ENCODE assay signal across 27 cellular contexts in the genomic region with DNA sequence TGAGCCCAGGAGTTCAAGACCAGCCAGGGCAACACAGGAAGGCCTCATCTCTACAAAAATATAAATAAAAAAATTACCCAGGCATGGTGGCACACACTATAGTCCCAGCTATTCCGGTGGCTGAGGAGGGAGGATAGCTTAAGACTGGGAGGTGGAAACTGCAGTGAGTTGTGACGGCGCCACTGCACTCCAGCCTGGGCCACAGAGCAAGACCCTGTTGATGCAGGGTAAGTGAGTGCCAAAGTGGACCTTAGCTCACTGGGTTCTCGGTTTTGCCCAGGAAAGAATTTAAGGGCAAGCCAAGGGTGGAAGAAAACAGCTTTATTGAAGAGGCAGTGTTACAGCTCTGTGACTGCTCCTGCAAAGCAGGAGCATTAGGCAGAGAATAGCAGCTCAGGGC. TPM values are rescaled to one million over a fixed set of nuclear protein-coding genes. Genes with fewer than 3 reads are reported as not detected.
DNase-seq lines count a peak whose midpoint lies in the region; ATAC-seq, FAIRE-seq and TF ChIP-seq lines count a peak whose summit lies in the region.
"Had no signal": no experiment of that assay in that cellular context is flagged by ENCODE, and none has a peak within 500 bp of the region (broad histone marks: within the 10 kb centered on the region; RNA-seq: fewer than 3 reads in every experiment).

No MANE protein-coding gene starts in this region.

- H3K27ac Mint-ChIP-seq in MCF 10A (ENCODE audit: low read depth, unreplicated experiment) (peak overlapping the region; percentile 12), nephron progenitor cell (peak overlapping the region; percentile 53)
- H3K27ac Mint-ChIP-seq: CD4-positive, alpha-beta T cell; CD8-positive, alpha-beta memory T cell had no signal

- BruUV-seq in MCF 10A (replicated peaks; lab: Mats Ljungman, UMichigan): no TSS peak
- no TSS peak for BruUV-seq in mammary epithelial cell (replicated peaks; lab: Mats Ljungman, UMichigan)
- no TSS peak for BruUV-seq in K562 (replicated peaks; lab: Mats Ljungman, UMichigan)

- H3K36me3 Mint-ChIP-seq in MCF 10A (ENCODE audit: insufficient read depth, unreplicated experiment) (no peaks in the 10 kb centered on the region), nephron progenitor cell (ENCODE audit: low read depth) (no peaks in the 10 kb centered on the region)
- H3K36me3 Mint-ChIP-seq: CD14-positive monocyte; CD8-positive, alpha-beta memory T cell had no signal

- no peak for DNase-seq in MCF 10A (ENCODE audit: unreplicated experiment)
- DNase-seq in mammary epithelial cell: no peak
- DNase-seq in K562 (ENCODE audit: extremely low read depth in 1 of 4, low spot score in 3 of 4): no peak
- no peak for DNase-seq in nephron progenitor cell
- no peak for DNase-seq in OCI-M1 (lab: John Stamatoyannopoulos, UW)
- no peak for DNase-seq in tibial artery
- DNase-seq in hypothalamus (lab: John Stamatoyannopoulos, UW): no peak
- DNase-seq: 8988T; ACHN; AML-193; BE2C; Calu3; CD4-positive, alpha-beta T cell; CD8-positive, alpha-beta memory T cell; DMS53; DMS79 treated with DMSO at 0.1 percent for 48 hours; GF-D8; GOT3; H7; HCEC 1CT had no signal

- dilution Hi-C loops in mammary epithelial cell (cut with HindIII; ENCODE audit: low sequenced_read_pairs): no loop called here

- in situ Hi-C loops in mammary epithelial cell (cut with MboI; ENCODE audit: low sequenced_read_pairs in 2 of 2): no loop called here
- in situ Hi-C loops in K562 (cut with MboI): no loop called here

- CTCF ChIA-PET in MCF 10A (lab: Yijun Ruan, JAX) (interaction anchor here (0.6 to 1.2 kb wide), 2 partner anchors 110 to 209 kb away, joined by 3 read pairs; no protein-coding TSS in a partner anchor), mammary epithelial cell (lab: Charles Lee; ENCODE audit: low non-redundant PET) (no interaction called here), K562 (lab: Yijun Ruan, JAX; ENCODE audit: low intra/inter-chr PET ratio) (no interaction called here)

- H3K27ac ChIP-seq in mammary epithelial cell (ENCODE audit: insufficient read depth, low read depth, low read length) (no peak overlapping the region), K562 (ENCODE audit: extremely low read depth, low read depth, low read length) (no peak overlapping the region), tibial artery (no peak overlapping the region)
- H3K27ac ChIP-seq: A549; BLaER1 treated with 17β-estradiol and CSF1 and Interleukin-3, amounts not matched to agents 10 nM and 100 nM had no signal

- intact Hi-C loops in MCF 10A (cut with micrococcal nuclease): no loop called here
- intact Hi-C loops in mammary epithelial cell (cut with micrococcal nuclease): no loop called here
- intact Hi-C loops in K562 (cut with micrococcal nuclease): no loop called here
- intact Hi-C loops in tibial artery (cut with DNase I; ENCODE audit: low total_unique reads): no loop called here

- TF ChIP-seq POLR2A in K562 (conservative IDR thresholded peaks at IDR 0.05): no peak

- H3K9ac ChIP-seq in mammary epithelial cell (ENCODE audit: insufficient read depth, low read length): no peak overlapping the region
- no peak overlapping the region for H3K9ac ChIP-seq in K562 (ENCODE audit: insufficient read depth in 1 of 2, low read depth in 2 of 2, low read length in 2 of 2)
- H3K9ac ChIP-seq: BLaER1 treated with 17β-estradiol and CSF1 and Interleukin-3, amounts not matched to agents 10 nM and 100 nM had no signal

- H4K20me1 ChIP-seq in mammary epithelial cell (ENCODE audit: insufficient read depth, low read length): no peaks in the 10 kb centered on the region
- H4K20me1 ChIP-seq in K562 (replicated peaks; ENCODE audit: control insufficient read depth, insufficient read depth, low read length): no peaks in the 10 kb centered on the region
- H4K20me1 ChIP-seq: BLaER1 treated with 17β-estradiol and CSF1 and Interleukin-3, amounts not matched to agents 10 nM and 100 nM had no signal

- H3K9me3 ChIP-seq in mammary epithelial cell (replicated peaks; ENCODE audit: insufficient read depth, low read length): no peaks in the 10 kb centered on the region
- H3K9me3 ChIP-seq in K562 (replicated peaks; ENCODE audit: control insufficient read depth, insufficient read depth, low read depth, low read length): no peaks in the 10 kb centered on the region
- no peaks in the 10 kb centered on the region for H3K9me3 ChIP-seq in tibial artery
- H3K9me3 ChIP-seq: A549; BE2C; BLaER1 treated with 17β-estradiol and CSF1 and Interleukin-3, amounts not matched to agents 10 nM and 100 nM had no signal

- no peaks in the 10 kb centered on the region for H3K79me2 ChIP-seq in mammary epithelial cell (ENCODE audit: insufficient read depth, low read length)
- H3K79me2 ChIP-seq in K562 (ENCODE audit: control insufficient read depth, insufficient read depth, low read length): no peaks in the 10 kb centered on the region

- no peak for TF ChIP-seq CTCF in MCF 10A (IDR thresholded peaks at IDR 0.05; ENCODE audit: unreplicated experiment)
- TF ChIP-seq CTCF in mammary epithelial cell (conservative IDR thresholded peaks at IDR 0.05 in 1 of 2, IDR thresholded peaks at IDR 0.05 in 1 of 2; ENCODE audit: extremely low read depth in 1 of 2, insufficient read depth in 1 of 2, low read depth in 1 of 2, low read length in 2 of 2): no peak
- no peak for TF ChIP-seq CTCF in K562 (IDR thresholded peaks at IDR 0.05 in 2 of 3, conservative IDR thresholded peaks at IDR 0.05 in 1 of 3; ENCODE audit: insufficient read depth in 2 of 3, low read depth in 1 of 3, low read length in 3 of 3)
- TF ChIP-seq CTCF in nephron progenitor cell (IDR thresholded peaks at IDR 0.05): no peak
- no peak for TF ChIP-seq CTCF in tibial artery (IDR thresholded peaks at IDR 0.05)

- no peaks in the 10 kb centered on the region for H3K4me1 ChIP-seq in mammary epithelial cell (ENCODE audit: insufficient read depth, low read length)
- peaks cover 4 to 17% of the 10 kb centered on the region in 2 experiments; a peak in 3 of 5 replicates for H3K4me1 ChIP-seq in K562 (replicated peaks in 1 of 2; ENCODE audit: control insufficient read depth in 2 of 2, insufficient read depth in 2 of 2, low read length in 2 of 2)
- H3K4me1 ChIP-seq in tibial artery: no peaks in the 10 kb centered on the region
- H3K4me1 ChIP-seq: A549, BE2C had no signal

- H3K4me2 ChIP-seq in mammary epithelial cell (ENCODE audit: insufficient read depth, low read depth, low read length): no peak overlapping the region
- H3K4me2 ChIP-seq in K562 (ENCODE audit: insufficient read depth, low read length): no peak overlapping the region
- H3K4me2 ChIP-seq: A549; BLaER1 treated with 17β-estradiol and CSF1 and Interleukin-3, amounts not matched to agents 10 nM and 100 nM had no signal

- ATAC-seq in K562: 0 out of 3 replicates have a peak, but pooled peaks have one; percentile 18
- ATAC-seq: A549 had no signal

- POLR2A ChIA-PET in MCF 10A (lab: Yijun Ruan, JAX): interaction anchor here (0.7 to 1.2 kb wide), 2 partner anchors 9 to 24 kb away, joined by 3 read pairs; no protein-coding TSS in a partner anchor
- POLR2A ChIA-PET in K562 (lab: Yijun Ruan, JAX): interaction anchor here (0.8 to 2.3 kb wide), 7 partner anchors 9 to 120 kb away, joined by 3 to 7 read pairs (median 4); no protein-coding TSS in a partner anchor

- no peak for TF ChIP-seq EP300 in K562 (IDR thresholded peaks at IDR 0.05; ENCODE audit: low read length)

- no peaks in the 10 kb centered on the region for H3K4me1 Mint-ChIP-seq in MCF 10A (ENCODE audit: insufficient read depth, unreplicated experiment)
- H3K4me1 Mint-ChIP-seq in nephron progenitor cell: peaks cover 26% of the 10 kb centered on the region
- H3K4me1 Mint-ChIP-seq: CD14-positive monocyte; CD8-positive, alpha-beta memory T cell had no signal

- H3K36me3 ChIP-seq in mammary epithelial cell (ENCODE audit: insufficient read depth, low read length) (no peaks in the 10 kb centered on the region), K562 (ENCODE audit: control insufficient read depth, insufficient read depth, low read length) (no peaks in the 10 kb centered on the region), tibial artery (no peaks in the 10 kb centered on the region)
- H3K36me3 ChIP-seq: BE2C; BLaER1 treated with 17β-estradiol and CSF1 and Interleukin-3, amounts not matched to agents 10 nM and 100 nM had no signal

- H3K9me3 Mint-ChIP-seq in MCF 10A (ENCODE audit: unreplicated experiment): no peaks in the 10 kb centered on the region
- H3K9me3 Mint-ChIP-seq in nephron progenitor cell: peaks cover 4% of the 10 kb centered on the region
- H3K9me3 Mint-ChIP-seq: CD4-positive, alpha-beta T cell; CD8-positive, alpha-beta memory T cell had no signal

- WGBS in mammary epithelial cell (ENCODE audit: low coverage, missing lambda C conversion rate): 92% methylated on average over 4 of the region's 4 CpGs
- WGBS in K562 (ENCODE audit: insufficient coverage, low coverage, missing lambda C conversion rate): 69% methylated on average over 4 of the region's 4 CpGs

- H3K4me3 ChIP-seq in mammary epithelial cell (replicated peaks in 1 of 3; ENCODE audit: insufficient read depth in 1 of 3, low read depth in 2 of 3, low read length in 3 of 3) (no peak overlapping the region), K562 (no peak overlapping the region), tibial artery (no peak overlapping the region)
- H3K4me3 ChIP-seq: A549; BLaER1 treated with 17β-estradiol and CSF1 and Interleukin-3, amounts not matched to agents 10 nM and 100 nM had no signal

- no peak for TF ChIP-seq RAD21 in K562 (CRISPR knock-in tag; conservative IDR thresholded peaks at IDR 0.05 in 1 of 2, IDR thresholded peaks at IDR 0.05 in 1 of 2)

- H3K4me3 Mint-ChIP-seq in MCF 10A (ENCODE audit: unreplicated experiment): no peak overlapping the region
- H3K4me3 Mint-ChIP-seq in nephron progenitor cell: no peak overlapping the region
- H3K4me3 Mint-ChIP-seq: CD14-positive monocyte; CD4-positive, alpha-beta T cell; CD8-positive, alpha-beta memory T cell had no signal

- H2AFZ ChIP-seq in mammary epithelial cell (ENCODE audit: low read depth, low read length): no peak overlapping the region
- no peak overlapping the region for H2AFZ ChIP-seq in K562 (ENCODE audit: low read depth, low read length)

- H3K27me3 ChIP-seq in mammary epithelial cell (ENCODE audit: insufficient read depth, low read length) (no peaks in the 10 kb centered on the region), K562 (ENCODE audit: control insufficient read depth in 2 of 2, insufficient read depth in 2 of 2, low read length in 2 of 2) (no peaks in the 10 kb centered on the region), tibial artery (no peaks in the 10 kb centered on the region)
- H3K27me3 ChIP-seq: BE2C; BLaER1 treated with 17β-estradiol and CSF1 and Interleukin-3, amounts not matched to agents 10 nM and 100 nM had no signal

- H3K27me3 Mint-ChIP-seq in MCF 10A (ENCODE audit: insufficient read depth, unreplicated experiment) (no peaks in the 10 kb centered on the region), nephron progenitor cell (ENCODE audit: low read depth, poor library complexity) (peaks cover 3% of the 10 kb centered on the region)
- H3K27me3 Mint-ChIP-seq: CD4-positive, alpha-beta T cell had no signal

- H3K9me1 ChIP-seq in K562 (ENCODE audit: control insufficient read depth, insufficient read depth, low read length): no peaks in the 10 kb centered on the region

- FAIRE-seq in K562 (lab: Jason Lieb, UNC): no peak
- FAIRE-seq: A549, GM12891, GM18507 had no signal

RNA-seq across cellular contexts. Expression of a gene that starts 6.9 kb away (rescaled TPM):
- total RNA-seq in MCF 10A (2022) (7.2 and 22.4 TPM in 2 replicates), mammary epithelial cell (1 to 10 TPM; 1.7 to 2.4 TPM), K562 (2014; rRNA removed) (1.1 and 1.2 TPM in 2 replicates), K562 (2014; rRNA removed; fragmentation: Illumina TruSeq; extraction: Trizol) (1.2 and 2.4 TPM in 2 replicates), K562 (2015; rRNA removed; fragmentation: Illumina TruSeq; extraction: Trizol) (1.2 and 1.6 TPM in 2 replicates), K562 (2021) (1.2 and 1.3 TPM in 2 replicates)
- polyA plus RNA-seq in mammary epithelial cell (0.20 TPM), K562 (2011; rRNA removed) (1.5 and 1.8 TPM in 2 replicates), K562 (2014; fragmentation: Illumina TruSeq; extraction: Trizol) (1.1 and 1.6 TPM in 2 replicates), K562 (2014; fragmentation: Nextera tagmentation; extraction: Ambion mirVana) (1 to 10 TPM in 1 of 2 experiments, under 1 TPM in 1; 0.85 to 1.0 TPM), K562 (2014; rRNA removed) (1.4 and 1.8 TPM in 2 replicates)
- polyA minus RNA-seq in mammary epithelial cell: not detected
- total RNA-seq in K562 (2011; cell fraction: chromatin; rRNA removed; ENCODE audit: low replicate concordance): not detected in 2 replicates
- total RNA-seq in K562 (2011; cell fraction: nucleolus; rRNA removed): not detected in 2 replicates
- not detected in 2 replicates for total RNA-seq in K562 (2011; cell fraction: nucleoplasm; rRNA removed)
- 0.12 TPM in 1 of 2 replicates, not detected in the other for polyA plus RNA-seq in K562 (2011; cell fraction: cytosol; rRNA removed)
- polyA plus RNA-seq in K562 (2011; cell fraction: nucleus; rRNA removed): 0.36 TPM in 1 of 2 replicates, not detected in the other
- 3.3 and 13.0 TPM in 2 replicates for polyA plus RNA-seq in K562 (2012)
- polyA minus RNA-seq in K562 (2011; rRNA and poly(A)+ RNA removed): 0.66 and 0.70 TPM in 2 replicates
- not detected in 2 replicates for polyA minus RNA-seq in K562 (2011; cell fraction: cytosol; rRNA and poly(A)+ RNA removed)
- 0.89 TPM in 1 of 2 replicates, not detected in the other for polyA minus RNA-seq in K562 (2011; cell fraction: nucleus; rRNA and poly(A)+ RNA removed)
- total RNA-seq: CD4-positive, alpha-beta T cell; CD8-positive, alpha-beta memory T cell; Daoy; H7 had no signal
- polyA plus RNA-seq: A549; CD14-positive monocyte; CD8-positive, alpha-beta memory T cell had no signal

RNA-seq across cellular contexts. Expression of a gene that starts 48.1 kb away (rescaled TPM):
- total RNA-seq in MCF 10A (2022): not detected in 2 replicates
- not detected for total RNA-seq in mammary epithelial cell
- not detected for polyA plus RNA-seq in mammary epithelial cell
- polyA minus RNA-seq in mammary epithelial cell: not detected
- not detected in 2 replicates for total RNA-seq in K562 (2011; cell fraction: chromatin; rRNA removed; ENCODE audit: low replicate concordance)
- 0.26 TPM in 1 of 2 replicates, not detected in the other for total RNA-seq in K562 (2011; cell fraction: nucleolus; rRNA removed)
- 0.31 TPM in 1 of 2 replicates, not detected in the other for total RNA-seq in K562 (2011; cell fraction: nucleoplasm; rRNA removed)
- total RNA-seq in K562 (2014; rRNA removed): 0.59 and 0.65 TPM in 2 replicates
- total RNA-seq in K562 (2014; rRNA removed; fragmentation: Illumina TruSeq; extraction: Trizol): 0.07 TPM in 1 of 2 replicates, not detected in the other
- 0.25 and 0.30 TPM in 2 replicates for total RNA-seq in K562 (2015; rRNA removed; fragmentation: Illumina TruSeq; extraction: Trizol)
- 1.7 and 1.8 TPM in 2 replicates for total RNA-seq in K562 (2021)
- 0.06 and 0.31 TPM in 2 replicates for polyA plus RNA-seq in K562 (2011; rRNA removed)
- 0.22 and 0.57 TPM in 2 replicates for polyA plus RNA-seq in K562 (2011; cell fraction: cytosol; rRNA removed)
- 0.24 and 0.46 TPM in 2 replicates for polyA plus RNA-seq in K562 (2011; cell fraction: nucleus; rRNA removed)
- 0.78 and 1.1 TPM in 2 replicates for polyA plus RNA-seq in K562 (2012)
- polyA plus RNA-seq in K562 (2014; fragmentation: Illumina TruSeq; extraction: Trizol): not detected in 2 replicates
- under 1 TPM; 0.03 TPM for polyA plus RNA-seq in K562 (2014; fragmentation: Nextera tagmentation; extraction: Ambion mirVana)
- 0.67 and 0.99 TPM in 2 replicates for polyA plus RNA-seq in K562 (2014; rRNA removed)
- polyA minus RNA-seq in K562 (2011; rRNA and poly(A)+ RNA removed): 0.09 TPM in 1 of 2 replicates, not detected in the other
- polyA minus RNA-seq in K562 (2011; cell fraction: cytosol; rRNA and poly(A)+ RNA removed): not detected in 2 replicates
- 0.27 and 1.1 TPM in 2 replicates for polyA minus RNA-seq in K562 (2011; cell fraction: nucleus; rRNA and poly(A)+ RNA removed)
- total RNA-seq: CD4-positive, alpha-beta T cell; CD8-positive, alpha-beta memory T cell; G401 had no signal
- polyA plus RNA-seq: A549; CD14-positive monocyte; CD8-positive, alpha-beta memory T cell had no signal

RNA-seq across cellular contexts. Expression of a gene that starts 53.5 kb away (rescaled TPM):
- total RNA-seq in MCF 10A (2022) (1.6 and 2.5 TPM in 2 replicates), mammary epithelial cell (1 to 10 TPM; 1.7 to 5.2 TPM), K562 (2014; rRNA removed) (22.0 and 29.1 TPM in 2 replicates), K562 (2014; rRNA removed; fragmentation: Illumina TruSeq; extraction: Trizol) (10.9 and 11.7 TPM in 2 replicates), K562 (2015; rRNA removed; fragmentation: Illumina TruSeq; extraction: Trizol) (16.8 and 17.6 TPM in 2 replicates), K562 (2021) (14.5 and 15.7 TPM in 2 replicates)
- polyA plus RNA-seq in mammary epithelial cell (0.79 TPM), K562 (2011; rRNA removed) (11.7 and 26.2 TPM in 2 replicates), K562 (2014; fragmentation: Illumina TruSeq; extraction: Trizol) (9.8 and 15.0 TPM in 2 replicates), K562 (2014; fragmentation: Nextera tagmentation; extraction: Ambion mirVana) (1 to 10 TPM; 2.7 to 3.9 TPM), K562 (2014; rRNA removed) (20.8 and 24.1 TPM in 2 replicates)
- polyA minus RNA-seq in mammary epithelial cell: not detected
- 24.1 and 26.9 TPM in 2 replicates for total RNA-seq in K562 (2011; cell fraction: chromatin; rRNA removed; ENCODE audit: low replicate concordance)
- total RNA-seq in K562 (2011; cell fraction: nucleolus; rRNA removed): 7.4 and 9.5 TPM in 2 replicates
- total RNA-seq in K562 (2011; cell fraction: nucleoplasm; rRNA removed): 8.8 and 21.6 TPM in 2 replicates
- polyA plus RNA-seq in K562 (2011; cell fraction: cytosol; rRNA removed): 10.0 and 35.0 TPM in 2 replicates
- 30.8 and 75.5 TPM in 2 replicates for polyA plus RNA-seq in K562 (2011; cell fraction: nucleus; rRNA removed)
- 26.2 and 30.3 TPM in 2 replicates for polyA plus RNA-seq in K562 (2012)
- polyA minus RNA-seq in K562 (2011; rRNA and poly(A)+ RNA removed): 5.3 and 14.2 TPM in 2 replicates
- 7.2 and 12.0 TPM in 2 replicates for polyA minus RNA-seq in K562 (2011; cell fraction: cytosol; rRNA and poly(A)+ RNA removed)
- polyA minus RNA-seq in K562 (2011; cell fraction: nucleus; rRNA and poly(A)+ RNA removed): 15.6 and 21.4 TPM in 2 replicates
- total RNA-seq: CD4-positive, alpha-beta T cell had no signal
- polyA plus RNA-seq: CD14-positive monocyte; CD8-positive, alpha-beta memory T cell had no signal
